Comparison of ENCODE assay signal across 23 cellular contexts in the genomic region with DNA sequence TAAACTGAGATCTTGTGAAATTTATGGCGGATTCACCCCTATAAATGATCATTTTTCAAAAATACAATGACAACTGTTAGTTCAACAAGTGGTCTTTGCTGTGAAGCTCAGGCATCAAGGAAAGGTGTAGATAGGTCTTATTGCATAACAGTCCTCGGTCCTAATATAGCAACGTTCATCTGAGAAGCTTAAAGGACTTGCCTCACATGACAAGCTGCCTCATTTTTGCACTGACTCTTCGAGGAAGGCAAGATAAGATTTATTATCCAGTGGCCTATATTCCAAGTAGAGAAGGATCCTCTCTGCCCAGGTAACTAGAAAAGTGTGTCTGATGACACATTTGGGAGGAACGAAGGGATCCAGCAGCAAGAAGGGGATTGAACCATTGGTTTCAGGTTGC. TPM values are rescaled to one million over a fixed set of nuclear protein-coding genes. Genes with fewer than 3 reads are reported as not detected.
DNase-seq lines count a peak whose midpoint lies in the region; ATAC-seq, FAIRE-seq and TF ChIP-seq lines count a peak whose summit lies in the region.
"Had no signal": no experiment of that assay in that cellular context is flagged by ENCODE, and none has a peak within 500 bp of the region (broad histone marks: within the 10 kb centered on the region; RNA-seq: fewer than 3 reads in every experiment).

No MANE protein-coding gene starts in this region.

- POLR2A ChIA-PET in K562 (lab: Yijun Ruan, JAX) = interaction anchor here (0.6 kb wide), 1 partner anchor 10 kb away, joined by 3 read pairs; no protein-coding TSS in a partner anchor

- CTCF ChIA-PET in K562 (lab: Yijun Ruan, JAX; ENCODE audit: low intra/inter-chr PET ratio) = no interaction called here

- H3K9ac ChIP-seq in K562 (ENCODE audit: insufficient read depth in 1 of 2, low read depth in 2 of 2, low read length in 2 of 2) = no peak overlapping the region
- H3K9ac ChIP-seq: BLaER1 had no signal

- no peaks in the 10 kb centered on the region for H3K79me2 ChIP-seq in K562 (ENCODE audit: control insufficient read depth, insufficient read depth, low read length)

- H3K36me3 ChIP-seq in K562 (ENCODE audit: control insufficient read depth, insufficient read depth, low read length) (no peaks in the 10 kb centered on the region), psoas muscle (ENCODE audit: insufficient read depth in 1 of 2, low read depth in 1 of 2) (no peaks in the 10 kb centered on the region)
- H3K36me3 ChIP-seq: BE2C, BLaER1 had no signal

- no peak overlapping the region for H3K4me2 ChIP-seq in K562 (ENCODE audit: insufficient read depth, low read length)
- H3K4me2 ChIP-seq: BLaER1 had no signal

- TF ChIP-seq POLR2A in K562 (conservative IDR thresholded peaks at IDR 0.05) = no peak

- no peak for FAIRE-seq in K562 (lab: Jason Lieb, UNC)
- FAIRE-seq: A204.1, G401.6, GM12891, GM19239 had no signal

- H3K9me3 ChIP-seq in K562 (replicated peaks; ENCODE audit: control insufficient read depth, insufficient read depth, low read depth, low read length) (no peaks in the 10 kb centered on the region), psoas muscle (no peaks in the 10 kb centered on the region)
- H3K9me3 ChIP-seq: BE2C, BLaER1 had no signal

- H3K4me3 ChIP-seq in K562 (no peak overlapping the region), psoas muscle (no peak overlapping the region)
- H3K4me3 ChIP-seq: BLaER1 had no signal

- BruUV-seq in K562 (replicated peaks; lab: Mats Ljungman, UMichigan) = no TSS peak

- 8% methylated on average over 5 of the region's 5 CpGs for WGBS in K562 (ENCODE audit: insufficient coverage, low coverage, missing lambda C conversion rate)
- WGBS in psoas muscle, 3 donors = 42 to 54% (median 50%) methylated on average over 5 of the region's 5 CpGs

- ATAC-seq in K562 (no peak), psoas muscle (peak; percentile 63 to 89 (median 80)), HG03439 (IDR thresholded peaks at IDR 0.05; ENCODE audit: unreplicated experiment) (no peak)

- DNase-seq in K562 (ENCODE audit: extremely low read depth in 1 of 4, low spot score in 3 of 4) (no peak), psoas muscle (no peak), amniotic stem cell (lab: John Stamatoyannopoulos, UW) (no peak), LoVo (ENCODE audit: low spot score) (no peak)
- DNase-seq: 8988T; ACHN; BE2C; C1 segment of cervical spinal cord; CD4-positive, alpha-beta memory T cell; CD4-positive, CD25-positive, alpha-beta regulatory T cell; CD8-positive, alpha-beta memory T cell; COR-L47; DMS 273 treated with DMSO at 0.1 percent for 48 hours; DMS153; DMS53; DMS79 treated with DMSO at 0.1 percent for 48 hours; GF-D8 had no signal

- in situ Hi-C loops in K562 (cut with MboI) = no loop called here

- TF ChIP-seq RAD21 in K562 (CRISPR knock-in tag; conservative IDR thresholded peaks at IDR 0.05 in 1 of 2, IDR thresholded peaks at IDR 0.05 in 1 of 2) = no peak

- H2AFZ ChIP-seq in K562 (ENCODE audit: low read depth, low read length) = no peak overlapping the region

- intact Hi-C loops in K562 (cut with micrococcal nuclease) = no loop called here
- intact Hi-C loops in psoas muscle (cut with DNase I) = no loop called here

- no peak overlapping the region for H3K27ac ChIP-seq in K562 (ENCODE audit: extremely low read depth, low read depth, low read length)
- no peak overlapping the region for H3K27ac ChIP-seq in psoas muscle
- H3K27ac ChIP-seq: BLaER1 had no signal

- peaks cover 0 to 8% of the 10 kb centered on the region in 2 experiments; a peak in 2 of 5 replicates for H3K27me3 ChIP-seq in K562 (ENCODE audit: control insufficient read depth in 2 of 2, insufficient read depth in 2 of 2, low read length in 2 of 2)
- no peaks in the 10 kb centered on the region for H3K27me3 ChIP-seq in psoas muscle (ENCODE audit: insufficient read depth in 3 of 3, low read length in 2 of 3)
- H3K27me3 ChIP-seq: BE2C, BLaER1 had no signal

- no peak for TF ChIP-seq EP300 in K562 (IDR thresholded peaks at IDR 0.05; ENCODE audit: low read length)

- H3K4me1 ChIP-seq in K562 (replicated peaks in 1 of 2; ENCODE audit: control insufficient read depth in 2 of 2, insufficient read depth in 2 of 2, low read length in 2 of 2) (peaks cover 0 to 3% of the 10 kb centered on the region in 2 experiments; a peak in 1 of 5 replicates), psoas muscle (peaks cover 5% of the 10 kb centered on the region)
- H3K4me1 ChIP-seq: BE2C, BLaER1 had no signal

- H3K9me1 ChIP-seq in K562 (ENCODE audit: control insufficient read depth, insufficient read depth, low read length) = no peaks in the 10 kb centered on the region

- no peaks in the 10 kb centered on the region for H4K20me1 ChIP-seq in K562 (replicated peaks; ENCODE audit: control insufficient read depth, insufficient read depth, low read length)
- H4K20me1 ChIP-seq: BLaER1 had no signal

- TF ChIP-seq CTCF in K562 (IDR thresholded peaks at IDR 0.05 in 2 of 3, conservative IDR thresholded peaks at IDR 0.05 in 1 of 3; ENCODE audit: insufficient read depth in 2 of 3, low read depth in 1 of 3, low read length in 3 of 3) (no peak), psoas muscle (IDR thresholded peaks at IDR 0.05) (no peak)

TF ChIP-seq in K562, 482 proteins besides CTCF, POLR2A, EP300 and RAD21:
- TF ChIP-seq, protein P1, sequence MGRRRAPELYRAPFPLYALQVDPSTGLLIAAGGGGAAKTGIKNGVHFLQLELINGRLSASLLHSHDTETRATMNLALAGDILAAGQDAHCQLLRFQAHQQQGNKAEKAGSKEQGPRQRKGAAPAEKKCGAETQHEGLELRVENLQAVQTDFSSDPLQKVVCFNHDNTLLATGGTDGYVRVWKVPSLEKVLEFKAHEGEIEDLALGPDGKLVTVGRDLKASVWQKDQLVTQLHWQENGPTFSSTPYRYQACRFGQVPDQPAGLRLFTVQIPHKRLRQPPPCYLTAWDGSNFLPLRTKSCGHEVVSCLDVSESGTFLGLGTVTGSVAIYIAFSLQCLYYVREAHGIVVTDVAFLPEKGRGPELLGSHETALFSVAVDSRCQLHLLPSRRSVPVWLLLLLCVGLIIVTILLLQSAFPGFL (CRISPR knock-in tag; IDR thresholded peaks at IDR 0.05) = no peak
- TF ChIP-seq CEBPG (CRISPR knock-in tag; IDR thresholded peaks at IDR 0.05) = no peak
- TF ChIP-seq CEBPG (tag; conservative IDR thresholded peaks at IDR 0.05 in 1 of 2, IDR thresholded peaks at IDR 0.05 in 1 of 2) = peak; percentile 12 to 41; a peak in 1 of 4 replicates

RNA-seq across cellular contexts. Expression of a gene that starts 13.6 kb away (rescaled TPM):
- total RNA-seq in K562 (2011; cell fraction: chromatin; rRNA removed; ENCODE audit: low replicate concordance) = 184 and 523 TPM in 2 replicates
- 105 and 114 TPM in 2 replicates for total RNA-seq in K562 (2011; cell fraction: nucleolus; rRNA removed)
- 219 and 321 TPM in 2 replicates for total RNA-seq in K562 (2011; cell fraction: nucleoplasm; rRNA removed)
- total RNA-seq in K562 (2014; rRNA removed) = 132 and 138 TPM in 2 replicates
- 156 and 177 TPM in 2 replicates for total RNA-seq in K562 (2014; rRNA removed; fragmentation: Illumina TruSeq; extraction: Trizol)
- 119 and 132 TPM in 2 replicates for total RNA-seq in K562 (2015; rRNA removed; fragmentation: Illumina TruSeq; extraction: Trizol)
- total RNA-seq in K562 (2021) = 213 and 232 TPM in 2 replicates
- polyA plus RNA-seq in K562 (2011; rRNA removed) = 66.2 and 106 TPM in 2 replicates
- polyA plus RNA-seq in K562 (2011; cell fraction: cytosol; rRNA removed) = 26.7 and 35.7 TPM in 2 replicates
- 67.8 and 77.0 TPM in 2 replicates for polyA plus RNA-seq in K562 (2011; cell fraction: nucleus; rRNA removed)
- 92.5 and 137 TPM in 2 replicates for polyA plus RNA-seq in K562 (2012)
- 168 and 178 TPM in 2 replicates for polyA plus RNA-seq in K562 (2014; fragmentation: Illumina TruSeq; extraction: Trizol)
- polyA plus RNA-seq in K562 (2014; fragmentation: Nextera tagmentation; extraction: Ambion mirVana) = 100 to 1,000 TPM in 1 of 2 experiments, 10 to 100 TPM in 1; 51.3 to 119 TPM
- polyA plus RNA-seq in K562 (2014; rRNA removed) = 138 and 150 TPM in 2 replicates
- polyA minus RNA-seq in K562 (2011; rRNA and poly(A)+ RNA removed) = 207 and 251 TPM in 2 replicates
- 78.8 and 134 TPM in 2 replicates for polyA minus RNA-seq in K562 (2011; cell fraction: cytosol; rRNA and poly(A)+ RNA removed)
- polyA minus RNA-seq in K562 (2011; cell fraction: nucleus; rRNA and poly(A)+ RNA removed) = 130 and 179 TPM in 2 replicates
- 100 to 1,000 TPM; 153 to 408 (median 295) TPM for total RNA-seq in psoas muscle
- 100 to 1,000 TPM in 2 of 3 donors, 10 to 100 TPM in 1; 83.1 to 256 (median 102) TPM for polyA plus RNA-seq in psoas muscle

Comparison
In these comparisons a context has a peak if more than half of its experiments do, and no peak if none do; other contexts are left out.
1. ATAC-seq: peak in psoas muscle (4 of 4); none in K562 (single experiment) and HG03439 (single experiment).